ENCODE assay signal across 12 cellular contexts in genomic region chr16:19753815-19754643, GRCh38. TPM values are rescaled to one million over a fixed set of nuclear protein-coding genes. Genes with fewer than 3 reads are reported as not detected.
DNase-seq lines count a peak whose midpoint lies in the region; ATAC-seq and TF ChIP-seq lines count a peak whose summit lies in the region.
"Had no signal": no experiment of that assay in that cellular context is flagged by ENCODE, and none has a peak within 500 bp of the region (broad histone marks: within the 10 kb centered on the region; RNA-seq: fewer than 3 reads in every experiment).

No MANE protein-coding gene starts in this region.

- H3K4me3 ChIP-seq in PC-9, result no peak overlapping the region; the same call in 1 of the 2 replicates
- H3K4me3 ChIP-seq in esophagus muscularis mucosa, result no peak overlapping the region
- H3K4me3 ChIP-seq in mucosa of descending colon, result no peak overlapping the region
- no peak overlapping the region for H3K4me3 ChIP-seq in vagina

- no peak for TF ChIP-seq CTCF in PC-9 (conservative IDR thresholded peaks at IDR 0.05)
- no peak for TF ChIP-seq CTCF in esophagus muscularis mucosa (IDR thresholded peaks at IDR 0.05)
- no peak for TF ChIP-seq CTCF in mucosa of descending colon (IDR thresholded peaks at IDR 0.05)
- TF ChIP-seq CTCF in vagina (IDR thresholded peaks at IDR 0.05), result no peak

- ATAC-seq in mucosa of descending colon (peak; percentile 92), HG03097 (IDR thresholded peaks at IDR 0.05; ENCODE audit: low FRiP score, unreplicated experiment) (no peak)

- H3K4me1 ChIP-seq in PC-9 (replicated peaks; ENCODE audit: insufficient read depth) (peaks cover 58% of the 10 kb centered on the region), esophagus muscularis mucosa (peaks cover 0 to 29% (median 18%) of the 10 kb centered on the region in 4 donors), mucosa of descending colon (ENCODE audit: low read depth) (peaks cover 9% of the 10 kb centered on the region), vagina (peaks cover 9% of the 10 kb centered on the region)

- no peak for TF ChIP-seq EP300 in esophagus muscularis mucosa (IDR thresholded peaks at IDR 0.05)

- H3F3A ChIP-seq in PC-9 (ENCODE audit: insufficient read depth, low read depth), result peaks cover 42% of the 10 kb centered on the region

- H3K27me3 ChIP-seq in PC-9 (ENCODE audit: insufficient read depth, low read depth) (no peaks in the 10 kb centered on the region), esophagus muscularis mucosa (no peaks in the 10 kb centered on the region), vagina (no peaks in the 10 kb centered on the region)

- POLR2A ChIA-PET in PC-9 (lab: Charles Lee; ENCODE audit: unreplicated experiment), result interaction anchor here (0.5 to 0.6 kb wide), 2 partner anchors 37 to 114 kb away, joined by 3 to 4 read pairs; no protein-coding TSS in a partner anchor

- no peaks in the 10 kb centered on the region for H4K20me1 ChIP-seq in PC-9 (ENCODE audit: insufficient read depth)

- CTCF ChIA-PET in PC-9 (lab: Charles Lee), result no interaction called here

- DNase-seq in A172 (ENCODE audit: low spot score) (peak; percentile 80), PC-9 (peak; percentile 49 to 91), esophagus muscularis mucosa (ENCODE audit: extremely low spot score) (no peak), mucosa of descending colon (peak in 1 of 3 donors; percentile 23), NCI-H1436 (lab: John Stamatoyannopoulos, UW) (no peak), vagina (ENCODE audit: extremely low spot score in 2 of 2) (no peak), SW 1271 (lab: John Stamatoyannopoulos, UW) (no peak)
- DNase-seq: anterior cingulate cortex, NCI-H446, occipital lobe, RPMI8226 had no signal

- H3K9me2 ChIP-seq in PC-9 (ENCODE audit: insufficient read depth), result no peaks in the 10 kb centered on the region

- H2AFZ ChIP-seq in PC-9, result 0 out of 2 replicates have a peak overlapping the region, but pooled peaks have one; percentile 0

- H3K9me3 ChIP-seq in PC-9 (ENCODE audit: insufficient read depth, low read depth), result no peaks in the 10 kb centered on the region
- H3K9me3 ChIP-seq in esophagus muscularis mucosa, result no peaks in the 10 kb centered on the region
- H3K9me3 ChIP-seq in mucosa of descending colon, result no peaks in the 10 kb centered on the region
- H3K9me3 ChIP-seq in vagina, result no peaks in the 10 kb centered on the region

- intact Hi-C loops in PC-9 (cut with micrococcal nuclease; ENCODE audit: unreplicated experiment) (loop anchor here (1.0 kb wide), 3 partner anchors 36 to 149 kb away; partner anchors contain the start of genes GPRC5B, IQCK and KNOP1), esophagus muscularis mucosa (cut with DNase I) (no loop called here), mucosa of descending colon (cut with DNase I, micrococcal nuclease) (no loop called here), vagina (cut with DNase I) (no loop called here)

- peak overlapping the region; percentile 93 for H3K27ac ChIP-seq in PC-9
- peak overlapping the region; percentile 33 to 50 (median 39) for H3K27ac ChIP-seq in esophagus muscularis mucosa (replicated peaks in 1 of 4)
- no peak overlapping the region for H3K27ac ChIP-seq in vagina

- TSS peak; percentile 88 for BruUV-seq in PC-9 (replicated peaks; lab: Mats Ljungman, UMichigan)

- H3K4me2 ChIP-seq in PC-9, result peak overlapping the region; percentile 43

- TF ChIP-seq POLR2A in esophagus muscularis mucosa (IDR thresholded peaks at IDR 0.05; ENCODE audit: low read depth) (no peak), vagina (IDR thresholded peaks at IDR 0.05) (no peak)

- WGBS in esophagus muscularis mucosa, result 81% methylated on average over 11 of the region's 12 CpGs

- 0 out of 2 replicates have a peak, but pooled peaks cover 3% of the 10 kb centered on the region for H3K79me2 ChIP-seq in PC-9 (ENCODE audit: low read depth)

- H3K36me3 ChIP-seq in PC-9 (ENCODE audit: low read depth) (no peaks in the 10 kb centered on the region), esophagus muscularis mucosa (no peaks in the 10 kb centered on the region), mucosa of descending colon (ENCODE audit: low read depth) (no peaks in the 10 kb centered on the region), vagina (no peaks in the 10 kb centered on the region)

RNA-seq across cellular contexts. Expression of gene IQCK, which starts 36.0 kb away (rescaled TPM):
- total RNA-seq in A172 (2014; rRNA removed; shearing (Covaris generic)), result 8.4 and 11.7 TPM in 2 replicates
- 21.0 and 21.6 TPM in 2 replicates for total RNA-seq in PC-9 (2021)
- 10 to 100 TPM in 1 of 4 donors, 1 to 10 TPM in 3; 7.4 to 10.4 (median 8.6) TPM for total RNA-seq in esophagus muscularis mucosa
- total RNA-seq in mucosa of descending colon, result 10 to 100 TPM in 2 of 3 donors, 1 to 10 TPM in 1; 9.1 to 14.0 (median 12.0) TPM
- 19.2 TPM for total RNA-seq in vagina

RNA-seq across cellular contexts. Expression of gene KNOP1, which starts 36.0 kb away (rescaled TPM):
- total RNA-seq in A172 (2014; rRNA removed; shearing (Covaris generic)), result 36.0 and 47.7 TPM in 2 replicates
- total RNA-seq in PC-9 (2021), result 60.4 TPM in 2 replicates
- 1 to 10 TPM; 7.3 to 9.9 (median 9.1) TPM for total RNA-seq in esophagus muscularis mucosa
- total RNA-seq in mucosa of descending colon, result 10 to 100 TPM; 13.1 to 23.5 (median 20.7) TPM
- 7.9 TPM for total RNA-seq in vagina

Comparison
In these comparisons a context has a peak if more than half of its experiments do, and no peak if none do; other contexts are left out.
1. DNase-seq: peak in A172 (single experiment) and PC-9 (2 of 2); none in esophagus muscularis mucosa (single experiment), NCI-H1436 (single experiment), vagina (0 of 2) and SW 1271 (0 of 2).